Comparison of ENCODE assay signal across 8 cellular contexts in the genomic region with DNA sequence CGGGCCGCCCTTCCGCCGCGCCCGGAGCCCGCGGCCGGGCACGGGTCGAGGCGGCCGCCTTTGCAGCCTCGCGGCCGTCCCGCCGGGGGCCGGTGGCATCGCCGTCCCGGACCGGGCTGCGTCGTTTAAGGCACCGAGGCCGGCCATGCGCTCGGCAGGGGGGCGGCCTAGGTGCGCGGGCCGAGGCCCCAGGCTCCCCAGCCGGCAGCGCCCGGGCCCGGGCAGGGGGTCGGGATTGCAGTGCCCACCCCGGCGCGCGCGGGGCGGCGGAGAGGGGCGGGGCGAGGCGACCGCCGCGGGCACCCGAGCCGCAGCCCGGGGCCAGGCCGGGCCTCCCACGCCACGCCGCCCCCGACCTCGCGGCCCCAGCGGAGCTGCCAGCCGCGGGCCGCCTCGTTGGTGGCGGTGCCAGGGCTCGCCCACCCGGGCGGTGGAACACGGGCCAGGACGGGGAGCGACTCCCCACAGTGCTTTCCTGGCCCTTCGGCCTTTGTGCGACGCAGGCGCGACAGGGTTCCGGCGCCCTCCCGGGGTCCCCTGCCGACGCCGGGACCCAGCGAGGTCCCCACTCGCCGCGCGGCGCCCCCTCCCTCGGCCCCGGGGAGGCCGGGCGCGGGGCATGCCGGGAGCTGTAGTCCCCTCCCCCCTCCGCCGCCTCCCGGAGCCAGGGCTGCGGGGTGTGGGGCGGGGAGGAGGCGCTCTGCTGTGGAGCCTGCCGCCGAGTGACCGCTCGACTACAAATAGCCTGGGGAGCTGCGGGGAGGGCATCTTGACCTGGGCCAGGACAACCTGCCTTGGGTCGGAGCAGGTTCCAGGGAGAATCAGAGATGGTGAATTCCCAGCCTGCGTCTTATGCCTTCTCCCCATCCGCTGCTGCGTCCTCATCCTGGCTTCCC. TPM values are rescaled to one million over a fixed set of nuclear protein-coding genes. Genes with fewer than 3 reads are reported as not detected.
DNase-seq lines count a peak whose midpoint lies in the region; ATAC-seq and TF ChIP-seq lines count a peak whose summit lies in the region.

No MANE protein-coding gene starts in this region.

- H3K27me3 ChIP-seq in right cardiac atrium (ENCODE audit: control insufficient read depth, insufficient read depth) = no peaks in the 10 kb centered on the region
- no peaks in the 10 kb centered on the region for H3K27me3 ChIP-seq in uterus

- peak overlapping the region; percentile 57 for H3K9ac ChIP-seq in ES-I3 (ENCODE audit: low read depth, low read length)

- no peak for TF ChIP-seq EP300 in Ishikawa (IDR thresholded peaks at IDR 0.05; ENCODE audit: borderline replicate concordance)

- peak in 2 of 4 experiments; percentile 5 to 7 for TF ChIP-seq CTCF in uterus (IDR thresholded peaks at IDR 0.05)

- peak; percentile 64 for DNase-seq in T follicular helper cell (ENCODE audit: low read depth)
- peak in 55 of 56 donors; percentile 13 to 86 (median 72) for DNase-seq in amygdala (lab: John Stamatoyannopoulos, UW)
- peak; percentile 84 to 94 (median 93) for DNase-seq in right cardiac atrium
- DNase-seq in putamen (ENCODE audit: low spot score) = peak; percentile 87
- peak; percentile 76 to 77 for DNase-seq in uterus

- H3K9me3 ChIP-seq in ES-I3 (ENCODE audit: control insufficient read depth, insufficient read depth, low read length) (no peaks in the 10 kb centered on the region), right cardiac atrium (ENCODE audit: control insufficient read depth, low read length) (no peaks in the 10 kb centered on the region), uterus (no peaks in the 10 kb centered on the region)

- under 1% methylated on average over 110 of the region's 111 CpGs for WGBS in right cardiac atrium

- no peak for TF ChIP-seq RAD21 in Ishikawa (IDR thresholded peaks at IDR 0.05; ENCODE audit: low read depth)

- H3K4me1 ChIP-seq in ES-I3 (ENCODE audit: insufficient read depth, low read length) (peaks cover 5% of the 10 kb centered on the region), right cardiac atrium (ENCODE audit: control insufficient read depth, insufficient read depth, low read length) (peaks cover 14% of the 10 kb centered on the region), uterus (peaks cover 0 to 5% of the 10 kb centered on the region in 2 donors)

- H3K27ac ChIP-seq in right cardiac atrium (ENCODE audit: low read length) = peak overlapping the region; percentile 81
- H3K27ac ChIP-seq in uterus = peak overlapping the region; percentile 86 to 94

- intact Hi-C loops in right cardiac atrium (cut with DNase I) (no loop called here), uterus (cut with DNase I; ENCODE audit: low total_unique reads) (no loop called here)

- H3K4me3 ChIP-seq in right cardiac atrium (ENCODE audit: low read length) (peak overlapping the region; percentile 99), uterus (peak overlapping the region; percentile 58 to 87)

- H3K36me3 ChIP-seq in ES-I3 (ENCODE audit: insufficient read depth, low read length) = peaks cover 19% of the 10 kb centered on the region
- H3K36me3 ChIP-seq in uterus = no peaks in the 10 kb centered on the region

- TF ChIP-seq POLR2A in uterus (IDR thresholded peaks at IDR 0.05) = peak in 1 of 2 donors; percentile 61

- ATAC-seq in GM21529 (IDR thresholded peaks at IDR 0.05; ENCODE audit: unreplicated experiment) = peak; percentile 74
- ATAC-seq in right cardiac atrium = peak; percentile 87 to 91

TF ChIP-seq in Ishikawa, 13 proteins besides CTCF, POLR2A, EP300 and RAD21:
- TF ChIP-seq, protein P1, sequence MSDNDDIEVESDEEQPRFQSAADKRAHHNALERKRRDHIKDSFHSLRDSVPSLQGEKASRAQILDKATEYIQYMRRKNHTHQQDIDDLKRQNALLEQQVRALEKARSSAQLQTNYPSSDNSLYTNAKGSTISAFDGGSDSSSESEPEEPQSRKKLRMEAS (IDR thresholded peaks at IDR 0.05) = peak; percentile 26
- TF ChIP-seq, protein P2, sequence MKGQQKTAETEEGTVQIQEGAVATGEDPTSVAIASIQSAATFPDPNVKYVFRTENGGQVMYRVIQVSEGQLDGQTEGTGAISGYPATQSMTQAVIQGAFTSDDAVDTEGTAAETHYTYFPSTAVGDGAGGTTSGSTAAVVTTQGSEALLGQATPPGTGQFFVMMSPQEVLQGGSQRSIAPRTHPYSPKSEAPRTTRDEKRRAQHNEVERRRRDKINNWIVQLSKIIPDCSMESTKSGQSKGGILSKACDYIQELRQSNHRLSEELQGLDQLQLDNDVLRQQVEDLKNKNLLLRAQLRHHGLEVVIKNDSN (IDR thresholded peaks at IDR 0.05) = no peak
- TF ChIP-seq NFIC (IDR thresholded peaks at IDR 0.05) (no peak), CREB1 (IDR thresholded peaks at IDR 0.05; ENCODE audit: low read depth) (no peak), ZBTB7A (IDR thresholded peaks at IDR 0.05; ENCODE audit: low read depth) (peak; percentile 93), CEBPB (IDR thresholded peaks at IDR 0.05) (no peak), TEAD4 (IDR thresholded peaks at IDR 0.05) (no peak), FOXM1 (IDR thresholded peaks at IDR 0.05; ENCODE audit: borderline replicate concordance, low read depth) (no peak), TCF12 (IDR thresholded peaks at IDR 0.05; ENCODE audit: low read depth) (peak; percentile 67; the same call in 1 of the 2 replicates), EGR1 (IDR thresholded peaks at IDR 0.05) (0 out of 2 replicates have a peak, but pooled peaks have one; percentile 19), TAF1 (IDR thresholded peaks at IDR 0.05; ENCODE audit: low read depth) (no peak), YY1 (IDR thresholded peaks at IDR 0.05; ENCODE audit: low read depth) (no peak)
- TF ChIP-seq, protein P3, sequence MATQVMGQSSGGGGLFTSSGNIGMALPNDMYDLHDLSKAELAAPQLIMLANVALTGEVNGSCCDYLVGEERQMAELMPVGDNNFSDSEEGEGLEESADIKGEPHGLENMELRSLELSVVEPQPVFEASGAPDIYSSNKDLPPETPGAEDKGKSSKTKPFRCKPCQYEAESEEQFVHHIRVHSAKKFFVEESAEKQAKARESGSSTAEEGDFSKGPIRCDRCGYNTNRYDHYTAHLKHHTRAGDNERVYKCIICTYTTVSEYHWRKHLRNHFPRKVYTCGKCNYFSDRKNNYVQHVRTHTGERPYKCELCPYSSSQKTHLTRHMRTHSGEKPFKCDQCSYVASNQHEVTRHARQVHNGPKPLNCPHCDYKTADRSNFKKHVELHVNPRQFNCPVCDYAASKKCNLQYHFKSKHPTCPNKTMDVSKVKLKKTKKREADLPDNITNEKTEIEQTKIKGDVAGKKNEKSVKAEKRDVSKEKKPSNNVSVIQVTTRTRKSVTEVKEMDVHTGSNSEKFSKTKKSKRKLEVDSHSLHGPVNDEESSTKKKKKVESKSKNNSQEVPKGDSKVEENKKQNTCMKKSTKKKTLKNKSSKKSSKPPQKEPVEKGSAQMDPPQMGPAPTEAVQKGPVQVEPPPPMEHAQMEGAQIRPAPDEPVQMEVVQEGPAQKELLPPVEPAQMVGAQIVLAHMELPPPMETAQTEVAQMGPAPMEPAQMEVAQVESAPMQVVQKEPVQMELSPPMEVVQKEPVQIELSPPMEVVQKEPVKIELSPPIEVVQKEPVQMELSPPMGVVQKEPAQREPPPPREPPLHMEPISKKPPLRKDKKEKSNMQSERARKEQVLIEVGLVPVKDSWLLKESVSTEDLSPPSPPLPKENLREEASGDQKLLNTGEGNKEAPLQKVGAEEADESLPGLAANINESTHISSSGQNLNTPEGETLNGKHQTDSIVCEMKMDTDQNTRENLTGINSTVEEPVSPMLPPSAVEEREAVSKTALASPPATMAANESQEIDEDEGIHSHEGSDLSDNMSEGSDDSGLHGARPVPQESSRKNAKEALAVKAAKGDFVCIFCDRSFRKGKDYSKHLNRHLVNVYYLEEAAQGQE (IDR thresholded peaks at IDR 0.05; ENCODE audit: low read depth) = no peak
TF ChIP-seq in Ishikawa: peak in this region for 4.

RNA-seq across cellular contexts. Expression of a gene that starts 0.8 kb away (rescaled TPM):
- 10 to 100 TPM; 36.4 to 65.2 (median 53.7) TPM for total RNA-seq in right cardiac atrium
- 32.4 TPM for polyA plus RNA-seq in right cardiac atrium
- total RNA-seq in uterus = 10 to 100 TPM in 3 of 4 donors, 1 to 10 TPM in 1; 8.5 to 59.0 (median 36.7) TPM

RNA-seq across cellular contexts. Expression of a gene that starts 16.9 kb away (rescaled TPM):
- total RNA-seq in right cardiac atrium (10 to 100 TPM; 14.3 to 20.6 (median 17.3) TPM), uterus (10 to 100 TPM; 30.5 to 92.6 (median 35.0) TPM)
- polyA plus RNA-seq in right cardiac atrium = 15.7 TPM

RNA-seq across cellular contexts. Expression of a gene that starts 39.3 kb away (rescaled TPM):
- total RNA-seq in right cardiac atrium (1 to 10 TPM; 1.5 to 3.0 (median 1.8) TPM), uterus (10 to 100 TPM in 1 of 4 donors, 1 to 10 TPM in 3; 2.4 to 10.5 (median 7.0) TPM)
- 2.0 TPM for polyA plus RNA-seq in right cardiac atrium

Comparison
In these comparisons a context has a peak if more than half of its experiments do, and no peak if none do; other contexts are left out.
1. Peak in every context shown above with its lines: DNase-seq, ATAC-seq, H3K4me3 ChIP-seq and H3K27ac ChIP-seq.